ENCODE assay signal across 10 cellular contexts in the genomic region with DNA sequence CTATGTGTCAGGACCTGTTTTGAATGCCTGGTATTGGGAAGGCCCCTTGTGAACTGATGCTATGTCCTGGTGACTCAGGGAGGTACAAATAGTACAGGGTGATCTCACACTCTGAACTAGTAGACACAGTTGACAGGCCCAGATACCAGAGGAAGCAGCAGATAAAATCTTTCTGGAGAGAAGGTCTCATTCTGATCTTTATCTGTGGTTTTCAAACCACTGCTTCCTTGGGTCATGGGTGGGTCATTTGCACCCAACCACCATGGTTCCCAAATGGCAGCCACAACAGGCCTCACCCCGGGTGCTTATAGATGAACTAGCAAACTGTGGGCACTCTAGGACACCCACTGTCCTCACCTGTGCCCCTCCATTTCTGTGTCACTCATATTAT. TPM values are rescaled to one million over a fixed set of nuclear protein-coding genes. Genes with fewer than 3 reads are reported as not detected.
DNase-seq lines count a peak whose midpoint lies in the region; ATAC-seq, FAIRE-seq and TF ChIP-seq lines count a peak whose summit lies in the region.
"Had no signal": no experiment of that assay in that cellular context is flagged by ENCODE, and none has a peak within 500 bp of the region (broad histone marks: within the 10 kb centered on the region; RNA-seq: fewer than 3 reads in every experiment).

No MANE protein-coding gene starts in this region.

- H3K4me3 ChIP-seq in kidney (ENCODE audit: low read length in 2 of 2) = no peak overlapping the region
- H3K4me3 ChIP-seq: stomach had no signal

- no peak overlapping the region for H3K27ac ChIP-seq in kidney (ENCODE audit: low read depth in 2 of 2, low read length in 2 of 2)
- H3K27ac ChIP-seq: stomach had no signal

- no peaks in the 10 kb centered on the region for H3K36me3 ChIP-seq in kidney (ENCODE audit: control insufficient read depth in 1 of 2, insufficient read depth in 2 of 2, low read length in 2 of 2)

- peak overlapping the region in 1 of 3 donors; percentile 5 for H3K4me3 Mint-ChIP-seq in T-cell

- peaks cover 31 to 38% (median 35%) of the 10 kb centered on the region in 3 donors for H3K4me1 Mint-ChIP-seq in T-cell

- intact Hi-C loops in kidney (cut with DNase I) = no loop called here

- peak overlapping the region; percentile 65 to 81 for H3K27ac Mint-ChIP-seq in T-cell

- H3K36me3 Mint-ChIP-seq in T-cell = peaks cover 2% of the 10 kb centered on the region

- DNase-seq in Caki2 (ENCODE audit: low read depth) = peak; percentile 53
- no peak for DNase-seq in T-cell
- DNase-seq in iris pigment epithelial cell (ENCODE audit: low read depth) = peak; percentile 83
- no peak for DNase-seq in GOT3 (lab: John Stamatoyannopoulos, UW)
- no peak for DNase-seq in kidney
- DNase-seq in NCI-H446 (lab: John Stamatoyannopoulos, UW) = no peak
- no peak for DNase-seq in foreskin melanocyte
- DNase-seq: nucleus accumbens, stomach had no signal

- TF ChIP-seq CTCF in kidney (IDR thresholded peaks at IDR 0.05; ENCODE audit: borderline replicate concordance, extremely low read depth, insufficient read depth) = no peak

- in situ Hi-C loops in Caki2 (cut with HindIII; ENCODE audit: low pct_unique_long_range_greater_than_20kb, low sequenced_read_pairs) = no loop called here

- no peak overlapping the region for H3K9ac ChIP-seq in kidney (ENCODE audit: low read length in 2 of 2)

- POLR2A ChIA-PET in T-cell (lab: Charles Lee) = no interaction called here

- H3K9me3 ChIP-seq in kidney (ENCODE audit: control insufficient read depth in 1 of 2, low read length in 2 of 2) = no peaks in the 10 kb centered on the region
- H3K9me3 ChIP-seq: stomach had no signal

- ATAC-seq in GM21529 (IDR thresholded peaks at IDR 0.05; ENCODE audit: unreplicated experiment) = peak; percentile 58
- ATAC-seq in T-cell (replicated peaks in 1 of 4) = peak in 3 of 4 experiments; percentile 15 to 39 (median 30)

- FAIRE-seq in kidney (lab: Jason Lieb, UNC) = no peak

- H3K4me1 ChIP-seq in kidney (ENCODE audit: control insufficient read depth in 1 of 2, insufficient read depth in 1 of 2, low read depth in 1 of 2, low read length in 2 of 2) = peaks cover 0 to 7% of the 10 kb centered on the region in 2 donors

- no peaks in the 10 kb centered on the region for H3K27me3 Mint-ChIP-seq in T-cell

- CTCF ChIA-PET in T-cell (lab: Charles Lee) = interaction anchor here in 1 of 2 donors (1.0 kb wide), 1 partner anchor 43 kb away, joined by 3 read pairs; a partner anchor contains a TSS

- no peaks in the 10 kb centered on the region for H3K9me3 Mint-ChIP-seq in T-cell

RNA-seq across cellular contexts. Expression of a gene that starts 43.4 kb away (rescaled TPM):
- 4.1 and 4.5 TPM in 2 replicates for total RNA-seq in Caki2 (2014; rRNA removed; shearing (Covaris generic); ENCODE audit: low replicate concordance)
- total RNA-seq in T-cell = 10 to 100 TPM; 12.5 to 33.0 (median 14.6) TPM
- 11.9 TPM for total RNA-seq in kidney
- polyA plus RNA-seq in kidney (ENCODE audit: insufficient read depth, low read depth, low replicate concordance) = 5.4 TPM

Comparison
In these comparisons a context has a peak if more than half of its experiments do, and no peak if none do; other contexts are left out.
1. DNase-seq: peak in Caki2 (single experiment) and iris pigment epithelial cell (single experiment); none in T-cell (0 of 34), GOT3 (single experiment), kidney (single experiment), NCI-H446 (0 of 2) and foreskin melanocyte (single experiment).